In the genomic region with DNA sequence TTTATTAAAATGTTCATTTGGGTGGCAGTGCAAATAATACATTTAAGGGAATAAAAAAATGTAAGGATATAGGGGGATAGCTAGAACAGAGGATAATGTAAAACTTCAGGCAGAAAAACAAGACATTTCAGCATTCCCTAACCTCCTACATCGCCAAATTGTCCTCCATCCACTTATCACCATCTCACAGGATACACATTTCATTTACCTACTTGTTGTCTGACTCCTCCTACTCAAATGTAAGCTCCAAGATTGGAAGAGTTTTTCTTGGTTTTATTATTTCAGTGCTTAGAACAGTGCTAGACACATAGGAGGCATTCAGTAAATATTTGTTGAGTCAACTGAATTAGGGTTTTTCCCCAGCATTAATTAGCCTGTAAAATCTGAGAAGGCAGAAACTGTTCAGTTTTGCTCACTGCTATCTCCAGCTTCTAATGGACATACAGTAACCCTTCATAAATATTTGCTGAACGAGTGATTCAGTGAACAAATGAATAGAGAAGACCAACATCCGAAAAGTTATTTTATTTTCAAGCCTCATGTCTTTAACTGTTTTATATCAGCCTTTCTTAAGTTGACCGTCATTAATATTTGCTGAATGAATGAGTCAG, we compare ENCODE assay signal across 8 cellular contexts. TPM values are rescaled to one million over a fixed set of nuclear protein-coding genes. Genes with fewer than 3 reads are reported as not detected.
A peak's percentile ranks its signal among the peaks of the same experiment; 100 is the strongest.
DNase-seq lines count a peak whose midpoint lies in the region; ATAC-seq and TF ChIP-seq lines count a peak whose summit lies in the region.

No MANE protein-coding gene starts in this region.

- H3K27ac ChIP-seq in CD4-positive, alpha-beta memory T cell (ENCODE audit: low read depth, low read length), result peak overlapping the region; percentile 79
- H3K27ac ChIP-seq in lower lobe of right lung, result peak overlapping the region; percentile 83

- H3K9me3 ChIP-seq in CD4-positive, alpha-beta memory T cell (ENCODE audit: control insufficient read depth in 1 of 2, low read length in 2 of 2), result no peaks in the 10 kb centered on the region
- H3K9me3 ChIP-seq in lower lobe of right lung, result no peaks in the 10 kb centered on the region

- peaks cover 6 to 12% of the 10 kb centered on the region in 2 donors for H3K36me3 Mint-ChIP-seq in CD4-positive, alpha-beta memory T cell

- H3K9me3 Mint-ChIP-seq in CD4-positive, alpha-beta memory T cell, result no peaks in the 10 kb centered on the region

- intact Hi-C loops in CD4-positive, alpha-beta memory T cell (cut with micrococcal nuclease), result loop anchor here (5.0 to 10.0 kb wide), 3 partner anchors 80 to 658 kb away; partner anchors contain the start of gene GALNT3
- intact Hi-C loops in lower lobe of right lung (cut with DNase I), result no loop called here

- POLR2A ChIA-PET in CD4-positive, alpha-beta memory T cell (lab: Charles Lee; ENCODE audit: partially characterized antibody), result interaction anchor here (1.4 to 2.0 kb wide), 5 partner anchors 8 to 159 kb away, joined by 3 to 14 read pairs (median 4); partner anchors contain the start of gene GALNT3

- no peak for TF ChIP-seq CTCF in lower lobe of right lung (IDR thresholded peaks at IDR 0.05)

- H3K4me3 Mint-ChIP-seq in CD4-positive, alpha-beta memory T cell, result no peak overlapping the region

- H3K4me3 ChIP-seq in CD4-positive, alpha-beta memory T cell (ENCODE audit: low read length in 2 of 2), result peak overlapping the region; percentile 70 to 80
- peak overlapping the region; percentile 79 for H3K4me3 ChIP-seq in lower lobe of right lung

- peaks cover 8 to 23% (median 14%) of the 10 kb centered on the region in 4 donors for H3K4me1 Mint-ChIP-seq in CD4-positive, alpha-beta memory T cell

- ATAC-seq in lower lobe of right lung (peak in 1 of 2 donors; percentile 3), HG02642 (IDR thresholded peaks at IDR 0.05; ENCODE audit: poor library complexity, unreplicated experiment) (no peak), GM21737 (IDR thresholded peaks at IDR 0.05; ENCODE audit: unreplicated experiment) (no peak)

- peak in 3 of 5 donors; percentile 1 to 12 (median 8) for DNase-seq in CD4-positive, alpha-beta memory T cell
- DNase-seq in HT1080 (ENCODE audit: low read depth), result peak; percentile 2
- peak; percentile 18 for DNase-seq in astrocyte of the hippocampus (ENCODE audit: low read depth, low spot score)
- DNase-seq in lower lobe of right lung, result no peak
- no peak for DNase-seq in HCEC 1CT
- no peak for DNase-seq in activated CD8-positive, alpha-beta memory T cell treated with anti-CD3 and anti-CD28 coated beads, Interleukin-2, amount 50 U/mL, for 4 hours

- CTCF ChIA-PET in CD4-positive, alpha-beta memory T cell (lab: Charles Lee; ENCODE audit: partially characterized antibody), result interaction anchor here (1.2 to 2.3 kb wide), 5 partner anchors 8 to 175 kb away, joined by 4 to 11 read pairs (median 6); partner anchors contain the start of gene SCN1A

- peaks cover 41% of the 10 kb centered on the region for H3K4me1 ChIP-seq in CD4-positive, alpha-beta memory T cell (ENCODE audit: insufficient read depth, low read length)
- peaks cover 30% of the 10 kb centered on the region for H3K4me1 ChIP-seq in lower lobe of right lung

- H3K36me3 ChIP-seq in CD4-positive, alpha-beta memory T cell (ENCODE audit: insufficient read depth, low read length), result no peaks in the 10 kb centered on the region
- H3K36me3 ChIP-seq in lower lobe of right lung, result peaks cover 15% of the 10 kb centered on the region

- no peaks in the 10 kb centered on the region for H3K27me3 Mint-ChIP-seq in CD4-positive, alpha-beta memory T cell

- H3K27me3 ChIP-seq in CD4-positive, alpha-beta memory T cell (ENCODE audit: insufficient read depth, low read length), result no peaks in the 10 kb centered on the region
- H3K27me3 ChIP-seq in lower lobe of right lung (ENCODE audit: low read depth), result no peaks in the 10 kb centered on the region

- no peak overlapping the region for H3K27ac Mint-ChIP-seq in CD4-positive, alpha-beta memory T cell

RNA-seq across cellular contexts. Expression of gene TTC21B, which starts 0.9 kb away (rescaled TPM):
- 10 to 100 TPM; 25.6 to 30.4 TPM for total RNA-seq in CD4-positive, alpha-beta memory T cell
- polyA plus RNA-seq in CD4-positive, alpha-beta memory T cell, result 1 to 10 TPM; 6.3 to 9.5 TPM
- 17.7 and 20.2 TPM in 2 replicates for total RNA-seq in HT1080 (2014; rRNA removed; shearing (Covaris generic))
- polyA plus RNA-seq in HT1080 (2015; cell fraction: cytosol; rRNA removed), result 8.1 and 11.0 TPM in 2 replicates
- polyA plus RNA-seq in HT1080 (2015; cell fraction: nucleus; rRNA removed), result 21.4 and 23.9 TPM in 2 replicates
- total RNA-seq in lower lobe of right lung, result 25.8 TPM

Comparison
In these comparisons a context has a peak if more than half of its experiments do, and no peak if none do; other contexts are left out.
1. DNase-seq: peak in CD4-positive, alpha-beta memory T cell (3 of 5), HT1080 (single experiment) and astrocyte of the hippocampus (single experiment); none in lower lobe of right lung (single experiment), HCEC 1CT (single experiment) and activated CD8-positive, alpha-beta memory T cell treated with anti-CD3 and anti-CD28 coated beads, Interleukin-2, amount 50 U/mL, for 4 hours (single experiment).